Comparison of ENCODE assay signal across 16 cellular contexts in the genomic region with DNA sequence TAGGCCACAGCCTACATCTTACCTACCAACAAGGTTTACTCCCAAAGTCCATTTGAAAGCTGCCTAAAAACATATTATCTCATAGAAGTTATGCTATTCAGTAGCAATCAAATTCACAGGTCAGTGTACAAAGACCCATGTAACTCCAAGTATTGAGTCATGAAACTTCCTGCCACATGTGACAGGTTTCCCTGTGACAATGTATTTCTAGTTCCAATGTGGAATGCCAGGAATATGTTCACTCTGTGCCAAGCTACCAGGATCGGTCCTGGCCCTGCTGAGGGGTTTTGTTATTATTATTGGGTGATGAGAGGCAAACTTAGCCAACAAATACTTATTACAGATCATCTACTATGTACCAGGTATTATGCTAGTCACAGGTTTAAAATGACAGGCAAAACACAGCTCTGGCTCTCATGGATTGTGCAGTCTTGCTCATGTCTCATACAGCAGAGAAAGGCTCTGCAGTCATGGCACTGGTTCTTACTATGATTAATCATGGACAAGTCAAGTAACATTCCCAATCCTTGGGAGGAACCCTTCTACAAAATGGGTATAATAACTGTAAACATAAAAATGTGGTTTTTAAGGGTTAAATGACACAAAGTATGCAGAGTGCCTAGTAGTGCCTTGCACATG. TPM values are rescaled to one million over a fixed set of nuclear protein-coding genes. Genes with fewer than 3 reads are reported as not detected.
DNase-seq lines count a peak whose midpoint lies in the region; ATAC-seq and TF ChIP-seq lines count a peak whose summit lies in the region.
"Had no signal": no experiment of that assay in that cellular context is flagged by ENCODE, and none has a peak within 500 bp of the region (broad histone marks: within the 10 kb centered on the region; RNA-seq: fewer than 3 reads in every experiment).

No MANE protein-coding gene starts in this region.

- no peak for TF ChIP-seq CTCF in right atrium auricular region (IDR thresholded peaks at IDR 0.05)

- peaks cover 0 to 11% of the 10 kb centered on the region in 2 donors for H3K4me1 ChIP-seq in right atrium auricular region

- peak overlapping the region; percentile 15 to 37 for H3K27ac ChIP-seq in right atrium auricular region
- H3K27ac ChIP-seq: cardiac muscle cell had no signal

- H3K27me3 Mint-ChIP-seq in activated naive CD8-positive, alpha-beta T cell: no peaks in the 10 kb centered on the region
- H3K27me3 Mint-ChIP-seq in activated naive CD8-positive, alpha-beta T cell treated with anti-CD3 and anti-CD28 coated beads, Interleukin-2, amount 50 U/mL, for 24 hours: no peaks in the 10 kb centered on the region
- H3K27me3 Mint-ChIP-seq in stimulated activated memory B cell treated with anti-CD40 and anti-IgM and Interleukin-4, amounts not matched to agents 10 μg/mL and 1 μg/mL and 100 μg/mL, for 72 hours: no peaks in the 10 kb centered on the region
- H3K27me3 Mint-ChIP-seq: stimulated activated naive B cell treated with anti-CD40 and anti-IgM and Interleukin-4, amounts not matched to agents 10 μg/mL and 1 μg/mL and 100 μg/mL, for 72 hours had no signal

- in situ Hi-C loops in SK-MEL-5 (cut with HindIII; ENCODE audit: low pct_unique_long_range_greater_than_20kb, low sequenced_read_pairs): no loop called here

- no peak for ATAC-seq in activated naive CD8-positive, alpha-beta T cell treated with anti-CD3 and anti-CD28 coated beads, Interleukin-2, amount 50 U/mL, for 24 hours
- ATAC-seq in stimulated activated memory B cell treated with anti-CD40 and anti-IgM and Interleukin-4, amounts not matched to agents 10 μg/mL and 1 μg/mL and 100 μg/mL, for 72 hours: no peak
- no peak for ATAC-seq in GM19395 (IDR thresholded peaks at IDR 0.05; ENCODE audit: unreplicated experiment)

- peaks cover 27% of the 10 kb centered on the region for H3K36me3 Mint-ChIP-seq in activated naive CD8-positive, alpha-beta T cell
- H3K36me3 Mint-ChIP-seq in activated naive CD8-positive, alpha-beta T cell treated with anti-CD3 and anti-CD28 coated beads, Interleukin-2, amount 50 U/mL, for 24 hours (ENCODE audit: low read depth): peaks cover 58% of the 10 kb centered on the region
- H3K36me3 Mint-ChIP-seq in stimulated activated memory B cell treated with anti-CD40 and anti-IgM and Interleukin-4, amounts not matched to agents 10 μg/mL and 1 μg/mL and 100 μg/mL, for 72 hours: peaks cover 36% of the 10 kb centered on the region

- no peak overlapping the region for H3K4me3 Mint-ChIP-seq in activated naive CD8-positive, alpha-beta T cell
- H3K4me3 Mint-ChIP-seq in activated naive CD8-positive, alpha-beta T cell treated with anti-CD3 and anti-CD28 coated beads, Interleukin-2, amount 50 U/mL, for 24 hours: no peak overlapping the region
- no peak overlapping the region for H3K4me3 Mint-ChIP-seq in stimulated activated memory B cell treated with anti-CD40 and anti-IgM and Interleukin-4, amounts not matched to agents 10 μg/mL and 1 μg/mL and 100 μg/mL, for 72 hours
- H3K4me3 Mint-ChIP-seq: stimulated activated naive B cell treated with anti-CD40 and anti-IgM and Interleukin-4, amounts not matched to agents 10 μg/mL and 1 μg/mL and 100 μg/mL, for 72 hours had no signal

- no peak overlapping the region for H3K4me3 ChIP-seq in right atrium auricular region
- H3K4me3 ChIP-seq: cardiac muscle cell, mucosa of descending colon had no signal

- H3K9me3 Mint-ChIP-seq in activated naive CD8-positive, alpha-beta T cell (ENCODE audit: low read depth): peaks cover 9% of the 10 kb centered on the region
- H3K9me3 Mint-ChIP-seq in activated naive CD8-positive, alpha-beta T cell treated with anti-CD3 and anti-CD28 coated beads, Interleukin-2, amount 50 U/mL, for 24 hours: peaks cover 8% of the 10 kb centered on the region
- H3K9me3 Mint-ChIP-seq in stimulated activated memory B cell treated with anti-CD40 and anti-IgM and Interleukin-4, amounts not matched to agents 10 μg/mL and 1 μg/mL and 100 μg/mL, for 72 hours: peaks cover 3% of the 10 kb centered on the region

- no peaks in the 10 kb centered on the region for H3K9me3 ChIP-seq in right atrium auricular region
- H3K9me3 ChIP-seq: mucosa of descending colon had no signal

- no peaks in the 10 kb centered on the region for H3K27me3 ChIP-seq in right atrium auricular region
- H3K27me3 ChIP-seq: cardiac muscle cell had no signal

- peak overlapping the region; percentile 68 for H3K27ac Mint-ChIP-seq in activated naive CD8-positive, alpha-beta T cell
- no peak overlapping the region for H3K27ac Mint-ChIP-seq in activated naive CD8-positive, alpha-beta T cell treated with anti-CD3 and anti-CD28 coated beads, Interleukin-2, amount 50 U/mL, for 24 hours
- H3K27ac Mint-ChIP-seq in stimulated activated memory B cell treated with anti-CD40 and anti-IgM and Interleukin-4, amounts not matched to agents 10 μg/mL and 1 μg/mL and 100 μg/mL, for 72 hours: peak overlapping the region; percentile 61
- H3K27ac Mint-ChIP-seq: stimulated activated naive B cell treated with anti-CD40 and anti-IgM and Interleukin-4, amounts not matched to agents 10 μg/mL and 1 μg/mL and 100 μg/mL, for 72 hours had no signal

- no peak for DNase-seq in activated naive CD8-positive, alpha-beta T cell treated with anti-CD3 and anti-CD28 coated beads, Interleukin-2, amount 50 U/mL, for 24 hours
- DNase-seq in SK-MEL-5 (ENCODE audit: low read depth, low spot score) (peak; percentile 4), right atrium auricular region (ENCODE audit: low spot score) (no peak), NCI-H510A (lab: John Stamatoyannopoulos, UW) (no peak), activated gamma-delta T cell (lab: John Stamatoyannopoulos, UW) (no peak)
- DNase-seq: activated CD4-positive, alpha-beta T cell treated with anti-CD3 and anti-CD28 coated beads for 1 hour; DND-41; mucosa of descending colon; NCI-H2081 treated with DMSO at 0.1 percent for 48 hours; posterior cingulate gyrus; stimulated activated CD4-positive, alpha-beta T cell treated with anti-CD3 and anti-CD28 coated beads, Interleukin-2, amount 100 ng/mL, for 48 hours; stimulated activated naive B cell treated with anti-CD40 and anti-IgM and Interleukin-4, amounts not matched to agents 10 μg/mL and 1 μg/mL and 100 μg/mL, for 72 hours had no signal

- peaks cover 69% of the 10 kb centered on the region for H3K4me1 Mint-ChIP-seq in activated naive CD8-positive, alpha-beta T cell (ENCODE audit: low read depth)
- peaks cover 54% of the 10 kb centered on the region for H3K4me1 Mint-ChIP-seq in activated naive CD8-positive, alpha-beta T cell treated with anti-CD3 and anti-CD28 coated beads, Interleukin-2, amount 50 U/mL, for 24 hours
- peaks cover 21% of the 10 kb centered on the region for H3K4me1 Mint-ChIP-seq in stimulated activated memory B cell treated with anti-CD40 and anti-IgM and Interleukin-4, amounts not matched to agents 10 μg/mL and 1 μg/mL and 100 μg/mL, for 72 hours

- H3K36me3 ChIP-seq in right atrium auricular region: peaks cover 13% of the 10 kb centered on the region

RNA-seq across cellular contexts. Expression of gene DPH5, which starts 22.5 kb away (rescaled TPM):
- total RNA-seq in SK-MEL-5 (2014; rRNA removed; shearing (Covaris generic)): 46.8 and 48.3 TPM in 2 replicates
- 51.9 and 64.9 TPM in 2 replicates for polyA plus RNA-seq in SK-MEL-5 (2015; cell fraction: cytosol; rRNA removed)
- 33.0 and 50.5 TPM in 2 replicates for polyA plus RNA-seq in SK-MEL-5 (2015; cell fraction: nucleus; rRNA removed)
- 10 to 100 TPM; 13.4 to 26.0 TPM for total RNA-seq in right atrium auricular region
